Comparison of ENCODE assay signal across 8 cellular contexts in genomic region chr1:31795801-31796621, GRCh38. TPM values are rescaled to one million over a fixed set of nuclear protein-coding genes. Genes with fewer than 3 reads are reported as not detected.
A peak's percentile ranks its signal among the peaks of the same experiment; 100 is the strongest.
DNase-seq lines count a peak whose midpoint lies in the region; ATAC-seq and TF ChIP-seq lines count a peak whose summit lies in the region.

No MANE protein-coding gene starts in this region.

- no peak overlapping the region for H3K9ac ChIP-seq in BLaER1

- no peak for ATAC-seq in GM21423 (IDR thresholded peaks at IDR 0.05; ENCODE audit: unreplicated experiment)

- peaks cover 53% of the 10 kb centered on the region for H3K4me1 ChIP-seq in BLaER1

- peak; percentile 64 for DNase-seq in LHCN-M2 (ENCODE audit: low read depth)
- DNase-seq in WERI-Rb-1, result peak; percentile 4
- DNase-seq in medulla oblongata (ENCODE audit: extremely low spot score), result peak; percentile 50
- DNase-seq in NCI-H2107 treated with DMSO at 0.1 percent for 48 hours (lab: John Stamatoyannopoulos, UW; ENCODE audit: unreplicated experiment), result no peak
- no peak for DNase-seq in middle frontal gyrus (ENCODE audit: extremely low spot score, low spot score)
- DNase-seq in NCI-H187 treated with DMSO at 0.1 percent for 48 hours (lab: John Stamatoyannopoulos, UW), result no peak

- peak overlapping the region; percentile 12; the same call in 1 of the 2 replicates for H3K4me2 ChIP-seq in BLaER1

- no peak overlapping the region for H3K27ac ChIP-seq in BLaER1
- H3K27ac ChIP-seq in WERI-Rb-1, result no peak overlapping the region

- no peaks in the 10 kb centered on the region for H3K9me3 ChIP-seq in BLaER1
- H3K9me3 ChIP-seq in WERI-Rb-1 (ENCODE audit: severe bottlenecking), result no peaks in the 10 kb centered on the region

- H4K20me1 ChIP-seq in BLaER1, result no peaks in the 10 kb centered on the region

- TF ChIP-seq CTCF in WERI-Rb-1 (IDR thresholded peaks at IDR 0.05; ENCODE audit: low read depth, low read length), result no peak

- no peaks in the 10 kb centered on the region for H3K27me3 ChIP-seq in BLaER1
- no peaks in the 10 kb centered on the region for H3K27me3 ChIP-seq in WERI-Rb-1 (ENCODE audit: insufficient read depth, low read depth, severe bottlenecking)

- no peaks in the 10 kb centered on the region for H3K36me3 ChIP-seq in BLaER1
- no peaks in the 10 kb centered on the region for H3K36me3 ChIP-seq in WERI-Rb-1

- H3K4me3 ChIP-seq in BLaER1 (no peak overlapping the region), WERI-Rb-1 (ENCODE audit: low read depth, low read length) (no peak overlapping the region)

RNA-seq across cellular contexts. Expression of gene SPOCD1, which starts 19.8 kb away (rescaled TPM):
- 52.0 and 58.6 TPM in 2 replicates for total RNA-seq in LHCN-M2 (2014; rRNA removed)
- 31.2 TPM for polyA plus RNA-seq in LHCN-M2 (2012)

RNA-seq across cellular contexts. Expression of gene ADGRB2, which starts 31.9 kb away (rescaled TPM):
- total RNA-seq in LHCN-M2 (2014; rRNA removed), result 20.5 and 22.6 TPM in 2 replicates
- 20.8 TPM for polyA plus RNA-seq in LHCN-M2 (2012)

Comparison
In these comparisons a context has a peak if more than half of its experiments do, and no peak if none do; other contexts are left out.
1. DNase-seq: peak in LHCN-M2 (single experiment), WERI-Rb-1 (single experiment) and medulla oblongata (single experiment); none in NCI-H2107 treated with DMSO at 0.1 percent for 48 hours (single experiment), middle frontal gyrus (single experiment) and NCI-H187 treated with DMSO at 0.1 percent for 48 hours (single experiment).